In genomic region chr17:29068828-29069227, GRCh38 we compare ENCODE assay signal across 19 cellular contexts. TPM values are rescaled to one million over a fixed set of nuclear protein-coding genes. Genes with fewer than 3 reads are reported as not detected.
"Had no signal": no experiment of that assay in that cellular context is flagged by ENCODE, and none has a peak within 500 bp of the region (broad histone marks: within the 10 kb centered on the region; RNA-seq: fewer than 3 reads in every experiment).

No MANE protein-coding gene starts in this region.

- ATAC-seq: activated CD4-positive, alpha-beta T cell treated with anti-CD3 and anti-CD28 coated beads for 36 hours; activated T-cell treated with anti-CD3 and anti-CD28 coated beads, Interleukin-2, amount 50 U/mL, for 72 hours; natural killer cell treated with Interleukin-12 subunit alpha and Interleukin-12 subunit beta and Interleukin-15 and Interleukin-18, amount 100 ng/mL, for 72 hours; stimulated activated naive CD8-positive, alpha-beta T cell treated with anti-CD3 and anti-CD28 coated beads, Interleukin-15, Interleukin-2, amounts not matched to agents 100 U/mL and 50 U/mL, for 24 hours had no signal

- DNase-seq: activated B cell treated with CpG ODN at 0.5 μM for 24 hours; activated CD4-positive, alpha-beta memory T cell treated with anti-CD3 and anti-CD28 coated beads, Interleukin-2, amount 10 ng/mL, durations not matched to agents 7 days and 5 days; activated CD4-positive, alpha-beta T cell treated with anti-CD3 and anti-CD28 coated beads for 36 hours; activated effector memory CD4-positive, alpha-beta T cell treated with Interleukin-2 at 50 U/mL for 16 hours; activated naive CD4-positive, alpha-beta T cell treated with anti-CD3 and anti-CD28 coated beads for 36 hours; activated naive CD8-positive, alpha-beta T cell treated with anti-CD3 and anti-CD28 coated beads, Interleukin-2, amount 10 ng/mL, durations not matched to agents 7 days and 5 days; activated T-cell treated with anti-CD3 and anti-CD28 coated beads, Interleukin-2, amount 50 U/mL, for 72 hours; cortex of kidney; esophagus squamous epithelium; kidney; stimulated activated CD4-positive, alpha-beta T cell treated with anti-CD3 and anti-CD28 coated beads, Interleukin-4, amount 100 ng/mL, for 24 hours; stimulated activated naive CD8-positive, alpha-beta T cell treated with anti-CD3 and anti-CD28 coated beads, Interleukin-15, Interleukin-2, amounts not matched to agents 100 U/mL and 50 U/mL, for 24 hours; thyroid gland; upper lobe of right lung had no signal

- H3K9me3 ChIP-seq: esophagus squamous epithelium, neutrophil, thyroid gland, upper lobe of right lung had no signal

- H3K4me1 ChIP-seq: foreskin keratinocyte, thyroid gland, upper lobe of right lung had no signal

- H3K36me3 ChIP-seq: thyroid gland, upper lobe of right lung had no signal

- H3K27ac ChIP-seq: cardiac muscle cell, esophagus squamous epithelium, foreskin keratinocyte, neutrophil, thyroid gland, upper lobe of right lung had no signal

- H3K27me3 ChIP-seq: cardiac muscle cell, neutrophil, thyroid gland, upper lobe of right lung had no signal

- FAIRE-seq: kidney had no signal

- H3K4me3 ChIP-seq: cardiac muscle cell, esophagus squamous epithelium, lung, thyroid gland, upper lobe of right lung had no signal

RNA-seq across cellular contexts. Expression of gene PIPOX, which starts 25.9 kb away (rescaled TPM):
- polyA plus RNA-seq: foreskin keratinocyte had no signal
